Comparison of ENCODE assay signal across 1 cellular context in genomic region chr12:12990700-12991468, GRCh38.
TF ChIP-seq lines count a peak whose summit lies in the region.

No MANE protein-coding gene starts in this region.

TF ChIP-seq in H1, 55 proteins besides CTCF, POLR2A, EP300 and RAD21:
- TF ChIP-seq ASH2L (IDR thresholded peaks at IDR 0.05; ENCODE audit: low read length), result no peak
- TF ChIP-seq HDAC6 (IDR thresholded peaks at IDR 0.05; ENCODE audit: low read depth, low read length), result no peak
- no peak for TF ChIP-seq CHD2 (IDR thresholded peaks at IDR 0.05; ENCODE audit: low read length)
- TF ChIP-seq POLR2AphosphoS5 (IDR thresholded peaks at IDR 0.05; ENCODE audit: low read depth, low read length), result no peak
- no peak for TF ChIP-seq CREB1 (IDR thresholded peaks at IDR 0.05)
- no peak for TF ChIP-seq BRCA1 (IDR thresholded peaks at IDR 0.05; ENCODE audit: low read depth, low read length)
- TF ChIP-seq TCF12 (IDR thresholded peaks at IDR 0.05; ENCODE audit: low read depth, low read length), result no peak
